1 cellular context compared by ENCODE assay signal in the genomic region with DNA sequence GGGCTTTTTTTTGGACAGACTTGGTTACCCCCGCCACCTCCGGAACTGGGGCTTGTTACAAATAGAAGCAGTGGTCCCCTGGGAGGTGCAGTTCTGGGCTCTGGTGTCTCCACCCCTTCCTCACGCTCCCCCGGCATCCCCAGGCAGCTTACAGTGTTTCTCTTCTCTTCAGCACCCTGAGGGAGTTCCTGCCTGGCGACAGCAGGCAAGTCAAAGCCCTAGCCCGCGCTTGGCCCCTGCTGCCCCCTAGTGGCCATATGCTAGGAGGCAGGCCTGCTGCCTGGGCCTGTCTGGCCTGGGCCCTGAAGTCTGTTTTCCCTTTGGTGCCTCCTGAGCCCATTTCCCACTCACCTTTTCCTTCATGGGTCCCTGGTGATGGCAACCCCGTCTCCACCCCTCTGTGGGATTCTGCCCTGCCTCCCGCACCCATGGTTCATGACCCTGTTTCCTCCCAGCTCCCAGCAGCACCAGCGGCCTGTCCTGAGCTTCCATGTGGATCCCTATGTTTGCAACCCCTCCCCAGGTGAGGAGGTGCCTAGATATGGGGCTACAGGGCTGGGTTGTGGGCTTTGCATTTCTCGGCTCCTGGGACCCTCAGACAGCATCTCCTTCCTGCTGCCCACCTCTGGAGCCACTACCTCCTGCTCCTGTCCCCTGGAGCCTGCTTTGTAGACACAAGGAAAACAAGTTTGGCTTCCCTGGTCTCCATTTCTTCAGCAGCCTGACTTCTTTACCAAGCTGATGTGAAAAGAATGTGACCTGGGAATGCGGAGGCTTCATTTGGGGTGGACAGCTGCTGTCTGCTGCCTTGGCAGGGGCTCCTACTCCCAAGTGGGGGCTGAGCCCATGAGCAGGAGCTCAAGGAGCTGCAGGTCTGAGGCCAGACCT.
TF ChIP-seq lines count a peak whose summit lies in the region.

No MANE protein-coding gene starts in this region.

TF ChIP-seq in GM12878, 131 proteins besides CTCF, POLR2A, EP300 and RAD21 (continued from another document):
- TF ChIP-seq, protein P1, sequence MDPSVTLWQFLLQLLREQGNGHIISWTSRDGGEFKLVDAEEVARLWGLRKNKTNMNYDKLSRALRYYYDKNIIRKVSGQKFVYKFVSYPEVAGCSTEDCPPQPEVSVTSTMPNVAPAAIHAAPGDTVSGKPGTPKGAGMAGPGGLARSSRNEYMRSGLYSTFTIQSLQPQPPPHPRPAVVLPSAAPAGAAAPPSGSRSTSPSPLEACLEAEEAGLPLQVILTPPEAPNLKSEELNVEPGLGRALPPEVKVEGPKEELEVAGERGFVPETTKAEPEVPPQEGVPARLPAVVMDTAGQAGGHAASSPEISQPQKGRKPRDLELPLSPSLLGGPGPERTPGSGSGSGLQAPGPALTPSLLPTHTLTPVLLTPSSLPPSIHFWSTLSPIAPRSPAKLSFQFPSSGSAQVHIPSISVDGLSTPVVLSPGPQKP (IDR thresholded peaks at IDR 0.05; ENCODE audit: low read depth, low read length) = 0 out of 2 replicates have a peak, but pooled peaks have one; percentile 9
- TF ChIP-seq RB1 (IDR thresholded peaks at IDR 0.05; ENCODE audit: borderline replicate concordance) (peak; percentile 91; the same call in 1 of the 2 replicates), BHLHE40 (IDR thresholded peaks at IDR 0.05; ENCODE audit: borderline replicate concordance in 1 of 2, low read depth in 2 of 2, low read length in 1 of 2) (peak; percentile 45 to 58), ZBTB11 (CRISPR knock-in tag; IDR thresholded peaks at IDR 0.05) (no peak), NRF1 (conservative IDR thresholded peaks at IDR 0.05; ENCODE audit: low read depth, low read length) (peak; percentile 5; the same call in 1 of the 2 replicates), IKZF2 (IDR thresholded peaks at IDR 0.05) (no peak; a peak in 1 of 4 replicates), IKZF1 (conservative IDR thresholded peaks at IDR 0.05) (peak; percentile 57; the same call in 1 of the 2 replicates), MTA3 (IDR thresholded peaks at IDR 0.05; ENCODE audit: borderline replicate concordance, low read length) (peak; percentile 59; the same call in 1 of the 2 replicates), TCF7 (IDR thresholded peaks at IDR 0.05; ENCODE audit: borderline replicate concordance) (no peak), MLLT1 (IDR thresholded peaks at IDR 0.05) (no peak), TCF3 (IDR thresholded peaks at IDR 0.05; ENCODE audit: borderline replicate concordance, insufficient read depth, low read depth, low read length) (no peak), BRCA1 (IDR thresholded peaks at IDR 0.05; ENCODE audit: low read depth, low read length) (no peak), ZNF384 (IDR thresholded peaks at IDR 0.05; ENCODE audit: borderline replicate concordance, low read depth, low read length) (no peak), PML (IDR thresholded peaks at IDR 0.05; ENCODE audit: low read length) (peak; percentile 67; the same call in 1 of the 2 replicates), MXI1 (IDR thresholded peaks at IDR 0.05; ENCODE audit: low read depth, low read length) (0 out of 2 replicates have a peak, but pooled peaks have one; percentile 50), POLR2AphosphoS5 (IDR thresholded peaks at IDR 0.05; ENCODE audit: low read length) (peak; percentile 70; the same call in 1 of the 2 replicates), CHD4 (IDR thresholded peaks at IDR 0.05) (no peak), NR2F1 (conservative IDR thresholded peaks at IDR 0.05) (0 out of 2 replicates have a peak, but pooled peaks have one; percentile 37), CEBPB (IDR thresholded peaks at IDR 0.05; ENCODE audit: borderline replicate concordance in 1 of 2, low read depth in 2 of 2, low read length in 2 of 2) (no peak), SP1 (IDR thresholded peaks at IDR 0.05; ENCODE audit: low read depth, low read length) (no peak), ZSCAN29 (IDR thresholded peaks at IDR 0.05) (no peak), SMARCA5 (IDR thresholded peaks at IDR 0.05) (peak; percentile 95), FOS (IDR thresholded peaks at IDR 0.05; ENCODE audit: borderline replicate concordance, extremely low read depth, insufficient read length) (no peak), MEF2B (IDR thresholded peaks at IDR 0.05; ENCODE audit: partially characterized antibody, poor library complexity, severe bottlenecking) (peak; percentile 89), CBFB (IDR thresholded peaks at IDR 0.05; ENCODE audit: low read depth) (peak; percentile 41; the same call in 1 of the 2 replicates), SUPT20H (IDR thresholded peaks at IDR 0.05; ENCODE audit: borderline replicate concordance, control insufficient read depth, low read depth, low read length) (no peak)
- TF ChIP-seq, protein P2, sequence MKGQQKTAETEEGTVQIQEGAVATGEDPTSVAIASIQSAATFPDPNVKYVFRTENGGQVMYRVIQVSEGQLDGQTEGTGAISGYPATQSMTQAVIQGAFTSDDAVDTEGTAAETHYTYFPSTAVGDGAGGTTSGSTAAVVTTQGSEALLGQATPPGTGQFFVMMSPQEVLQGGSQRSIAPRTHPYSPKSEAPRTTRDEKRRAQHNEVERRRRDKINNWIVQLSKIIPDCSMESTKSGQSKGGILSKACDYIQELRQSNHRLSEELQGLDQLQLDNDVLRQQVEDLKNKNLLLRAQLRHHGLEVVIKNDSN (IDR thresholded peaks at IDR 0.05; ENCODE audit: borderline replicate concordance, extremely low read length, insufficient read depth, low read depth, low read length) = no peak
- TF ChIP-seq, protein P3, sequence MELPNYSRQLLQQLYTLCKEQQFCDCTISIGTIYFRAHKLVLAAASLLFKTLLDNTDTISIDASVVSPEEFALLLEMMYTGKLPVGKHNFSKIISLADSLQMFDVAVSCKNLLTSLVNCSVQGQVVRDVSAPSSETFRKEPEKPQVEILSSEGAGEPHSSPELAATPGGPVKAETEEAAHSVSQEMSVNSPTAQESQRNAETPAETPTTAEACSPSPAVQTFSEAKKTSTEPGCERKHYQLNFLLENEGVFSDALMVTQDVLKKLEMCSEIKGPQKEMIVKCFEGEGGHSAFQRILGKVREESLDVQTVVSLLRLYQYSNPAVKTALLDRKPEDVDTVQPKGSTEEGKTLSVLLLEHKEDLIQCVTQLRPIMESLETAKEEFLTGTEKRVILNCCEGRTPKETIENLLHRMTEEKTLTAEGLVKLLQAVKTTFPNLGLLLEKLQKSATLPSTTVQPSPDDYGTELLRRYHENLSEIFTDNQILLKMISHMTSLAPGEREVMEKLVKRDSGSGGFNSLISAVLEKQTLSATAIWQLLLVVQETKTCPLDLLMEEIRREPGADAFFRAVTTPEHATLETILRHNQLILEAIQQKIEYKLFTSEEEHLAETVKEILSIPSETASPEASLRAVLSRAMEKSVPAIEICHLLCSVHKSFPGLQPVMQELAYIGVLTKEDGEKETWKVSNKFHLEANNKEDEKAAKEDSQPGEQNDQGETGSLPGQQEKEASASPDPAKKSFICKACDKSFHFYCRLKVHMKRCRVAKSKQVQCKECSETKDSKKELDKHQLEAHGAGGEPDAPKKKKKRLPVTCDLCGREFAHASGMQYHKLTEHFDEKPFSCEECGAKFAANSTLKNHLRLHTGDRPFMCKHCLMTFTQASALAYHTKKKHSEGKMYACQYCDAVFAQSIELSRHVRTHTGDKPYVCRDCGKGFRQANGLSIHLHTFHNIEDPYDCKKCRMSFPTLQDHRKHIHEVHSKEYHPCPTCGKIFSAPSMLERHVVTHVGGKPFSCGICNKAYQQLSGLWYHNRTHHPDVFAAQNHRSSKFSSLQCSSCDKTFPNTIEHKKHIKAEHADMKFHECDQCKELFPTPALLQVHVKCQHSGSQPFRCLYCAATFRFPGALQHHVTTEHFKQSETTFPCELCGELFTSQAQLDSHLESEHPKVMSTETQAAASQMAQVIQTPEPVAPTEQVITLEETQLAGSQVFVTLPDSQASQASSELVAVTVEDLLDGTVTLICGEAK (IDR thresholded peaks at IDR 0.05; ENCODE audit: borderline replicate concordance) = no peak
